ENCODE assay signal across 11 cellular contexts in the genomic region with DNA sequence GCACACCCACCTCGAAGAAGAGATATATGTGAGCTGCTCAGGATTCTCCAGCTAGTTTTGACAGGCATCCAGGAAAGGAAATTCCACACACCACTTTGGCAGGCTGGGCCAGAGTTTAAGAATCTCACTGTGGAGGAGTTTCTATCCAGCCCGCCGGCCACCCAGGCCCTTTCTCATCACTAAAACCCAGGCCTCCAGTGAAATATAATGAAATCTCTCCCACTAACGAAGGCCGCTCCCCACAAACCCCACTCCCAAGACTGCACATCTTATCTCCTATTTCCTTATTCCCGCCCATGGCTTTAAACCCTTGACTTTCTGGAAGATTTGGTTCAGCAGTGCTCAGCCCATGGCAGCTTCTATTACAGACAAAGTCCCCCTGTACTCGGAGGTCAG.
DNase-seq lines count a peak whose midpoint lies in the region; ATAC-seq and TF ChIP-seq lines count a peak whose summit lies in the region.
"Had no signal": no experiment of that assay in that cellular context is flagged by ENCODE, and none has a peak within 500 bp of the region (broad histone marks: within the 10 kb centered on the region; RNA-seq: fewer than 3 reads in every experiment).

No MANE protein-coding gene starts in this region.

- H4K8ac ChIP-seq in trophoblast cell (ENCODE audit: low read depth, low read length), result no peak overlapping the region

- H3K79me1 ChIP-seq in trophoblast cell (ENCODE audit: low read length), result peaks cover 22% of the 10 kb centered on the region

- H3K27me3 ChIP-seq in gastroesophageal sphincter (no peaks in the 10 kb centered on the region), trophoblast cell (ENCODE audit: insufficient read depth, low read length) (no peaks in the 10 kb centered on the region)

- H2AFZ ChIP-seq in trophoblast cell (ENCODE audit: insufficient read depth, low read length, poor library complexity), result no peak overlapping the region
- H2AFZ ChIP-seq: parathyroid adenoma had no signal

- H3K4me3 ChIP-seq in gastroesophageal sphincter, result no peak overlapping the region
- H3K4me3 ChIP-seq in trophoblast cell (ENCODE audit: low read depth, low read length), result no peak overlapping the region

- H3K4ac ChIP-seq in trophoblast cell (ENCODE audit: low read depth, low read length), result no peak overlapping the region

- TF ChIP-seq EP300 in gastroesophageal sphincter (IDR thresholded peaks at IDR 0.05), result no peak

- peak overlapping the region; percentile 18 for H2BK5ac ChIP-seq in trophoblast cell (ENCODE audit: low read depth, low read length, poor library complexity)

- H3K27ac ChIP-seq in gastroesophageal sphincter (peak overlapping the region; percentile 75 to 84 (median 82)), trophoblast cell (ENCODE audit: low read depth, low read length) (peak overlapping the region; percentile 80)
- H3K27ac ChIP-seq: C4-2B, parathyroid adenoma had no signal

- H3K36me3 ChIP-seq in gastroesophageal sphincter, result no peaks in the 10 kb centered on the region
- H3K36me3 ChIP-seq in trophoblast cell (ENCODE audit: control insufficient read depth in 1 of 2, insufficient read depth in 2 of 2, low read length in 2 of 2), result no peaks in the 10 kb centered on the region

- DNase-seq in AG20443 (ENCODE audit: low spot score) (peak; percentile 84), trophoblast cell (no peak), RPMI8226 (no peak), NCI-H1092 (lab: John Stamatoyannopoulos, UW) (no peak), SKM-1 (lab: John Stamatoyannopoulos, UW; ENCODE audit: unreplicated experiment) (no peak), islet precursor cell (no peak)

- peak; percentile 61 for ATAC-seq in SK-N-SH treated with all-trans-retinoic acid at 6 μM for 48 hours
- ATAC-seq in gastroesophageal sphincter, result no peak
- ATAC-seq: esophagus mucosa had no signal

- H3K9ac ChIP-seq in trophoblast cell (ENCODE audit: low read length), result no peak overlapping the region
- H3K9ac ChIP-seq: parathyroid adenoma had no signal

- no peak overlapping the region for H3K18ac ChIP-seq in trophoblast cell (ENCODE audit: low read length)

- 19 to 57% methylated on average over 5 to 7 of the region's 7 CpGs for WGBS in gastroesophageal sphincter (ENCODE audit: low coverage in 1 of 2), 2 donors
- WGBS in trophoblast cell (ENCODE audit: extremely low coverage, insufficient coverage, insufficient read length), result no CpG with 5 or more reads among the region's 7 CpGs

- peak overlapping the region; percentile 80 for H4K91ac ChIP-seq in trophoblast cell (ENCODE audit: low read depth, low read length)

- no peak overlapping the region for H4K12ac ChIP-seq in trophoblast cell (ENCODE audit: low read depth, low read length)

- H3K9me3 ChIP-seq in gastroesophageal sphincter (no peaks in the 10 kb centered on the region), trophoblast cell (ENCODE audit: insufficient read depth, low read depth, low read length) (no peaks in the 10 kb centered on the region)

- H3K4me2 ChIP-seq in trophoblast cell (ENCODE audit: low read length), result peak overlapping the region; percentile 51

- H3K4me1 ChIP-seq in gastroesophageal sphincter (peaks cover 14 to 90% (median 43%) of the 10 kb centered on the region in 3 donors), trophoblast cell (ENCODE audit: control insufficient read depth in 1 of 2, insufficient read depth in 2 of 2, low read length in 2 of 2) (peaks cover 48 to 64% of the 10 kb centered on the region in 2 experiments)
- H3K4me1 ChIP-seq: parathyroid adenoma had no signal

- no peak for TF ChIP-seq POLR2A in gastroesophageal sphincter (IDR thresholded peaks at IDR 0.05)

- no peak overlapping the region for H2AK5ac ChIP-seq in trophoblast cell (ENCODE audit: low read length)

- no peak overlapping the region for H3K23ac ChIP-seq in trophoblast cell (ENCODE audit: low read length)

- peak overlapping the region; percentile 7 for H2BK12ac ChIP-seq in trophoblast cell (ENCODE audit: low read length)

- TF ChIP-seq CTCF in gastroesophageal sphincter (IDR thresholded peaks at IDR 0.05), result no peak

- H3K14ac ChIP-seq in trophoblast cell (ENCODE audit: low read length), result no peak overlapping the region

- H2BK120ac ChIP-seq in trophoblast cell (ENCODE audit: insufficient read depth, low read length, poor library complexity), result peak overlapping the region; percentile 18

- no peaks in the 10 kb centered on the region for H3K79me2 ChIP-seq in trophoblast cell (ENCODE audit: control insufficient read depth, insufficient read depth, low read length, poor library complexity)
- H3K79me2 ChIP-seq: parathyroid adenoma had no signal

TF ChIP-seq in SK-N-SH treated with all-trans-retinoic acid at 6 μM for 48 hours, 23 proteins besides CTCF, POLR2A, EP300 and RAD21:
- no peak for TF ChIP-seq ESRRG (CRISPR knock-in tag; IDR thresholded peaks at IDR 0.05)
- no peak for TF ChIP-seq ISL1 (CRISPR knock-in tag; IDR thresholded peaks at IDR 0.05)
- TF ChIP-seq, protein P1, sequence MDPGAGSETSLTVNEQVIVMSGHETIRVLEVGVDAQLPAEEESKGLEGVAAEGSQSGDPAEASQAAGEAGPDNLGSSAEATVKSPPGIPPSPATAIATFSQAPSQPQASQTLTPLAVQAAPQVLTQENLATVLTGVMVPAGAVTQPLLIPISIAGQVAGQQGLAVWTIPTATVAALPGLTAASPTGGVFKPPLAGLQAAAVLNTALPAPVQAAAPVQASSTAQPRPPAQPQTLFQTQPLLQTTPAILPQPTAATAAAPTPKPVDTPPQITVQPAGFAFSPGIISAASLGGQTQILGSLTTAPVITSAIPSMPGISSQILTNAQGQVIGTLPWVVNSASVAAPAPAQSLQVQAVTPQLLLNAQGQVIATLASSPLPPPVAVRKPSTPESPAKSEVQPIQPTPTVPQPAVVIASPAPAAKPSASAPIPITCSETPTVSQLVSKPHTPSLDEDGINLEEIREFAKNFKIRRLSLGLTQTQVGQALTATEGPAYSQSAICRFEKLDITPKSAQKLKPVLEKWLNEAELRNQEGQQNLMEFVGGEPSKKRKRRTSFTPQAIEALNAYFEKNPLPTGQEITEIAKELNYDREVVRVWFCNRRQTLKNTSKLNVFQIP (CRISPR knock-in tag; IDR thresholded peaks at IDR 0.05; ENCODE audit: borderline replicate concordance, low read depth), result no peak
- TF ChIP-seq CREB5 (CRISPR knock-in tag; IDR thresholded peaks at IDR 0.05; ENCODE audit: low read depth), result no peak
- TF ChIP-seq, protein P2, sequence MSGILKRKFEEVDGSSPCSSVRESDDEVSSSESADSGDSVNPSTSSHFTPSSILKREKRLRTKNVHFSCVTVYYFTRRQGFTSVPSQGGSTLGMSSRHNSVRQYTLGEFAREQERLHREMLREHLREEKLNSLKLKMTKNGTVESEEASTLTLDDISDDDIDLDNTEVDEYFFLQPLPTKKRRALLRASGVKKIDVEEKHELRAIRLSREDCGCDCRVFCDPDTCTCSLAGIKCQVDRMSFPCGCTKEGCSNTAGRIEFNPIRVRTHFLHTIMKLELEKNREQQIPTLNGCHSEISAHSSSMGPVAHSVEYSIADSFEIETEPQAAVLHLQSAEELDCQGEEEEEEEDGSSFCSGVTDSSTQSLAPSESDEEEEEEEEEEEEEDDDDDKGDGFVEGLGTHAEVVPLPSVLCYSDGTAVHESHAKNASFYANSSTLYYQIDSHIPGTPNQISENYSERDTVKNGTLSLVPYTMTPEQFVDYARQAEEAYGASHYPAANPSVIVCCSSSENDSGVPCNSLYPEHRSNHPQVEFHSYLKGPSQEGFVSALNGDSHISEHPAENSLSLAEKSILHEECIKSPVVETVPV (CRISPR knock-in tag; IDR thresholded peaks at IDR 0.05), result no peak
TF ChIP-seq in SK-N-SH treated with all-trans-retinoic acid at 6 μM for 48 hours: peak in this region for 0.
